Comparison of ENCODE assay signal across 32 cellular contexts in genomic region chr17:28396635-28397239, GRCh38. TPM values are rescaled to one million over a fixed set of nuclear protein-coding genes. Genes with fewer than 3 reads are reported as not detected.
A peak's percentile ranks its signal among the peaks of the same experiment; 100 is the strongest.
DNase-seq lines count a peak whose midpoint lies in the region; ATAC-seq and TF ChIP-seq lines count a peak whose summit lies in the region.
"Had no signal": no experiment of that assay in that cellular context is flagged by ENCODE, and none has a peak within 500 bp of the region (broad histone marks: within the 10 kb centered on the region; RNA-seq: fewer than 3 reads in every experiment).

No MANE protein-coding gene starts in this region.

- H3K27me3 ChIP-seq in endodermal cell (ENCODE audit: control insufficient read depth, insufficient read depth, low read length, poor library complexity, severe bottlenecking): no peaks in the 10 kb centered on the region
- H3K27me3 ChIP-seq: dorsolateral prefrontal cortex, neutrophil, suprapubic skin had no signal

- H3K36me3 ChIP-seq in endodermal cell (ENCODE audit: control insufficient read depth, insufficient read depth, low read length): no peaks in the 10 kb centered on the region
- H3K36me3 ChIP-seq: neutrophil had no signal

- no peak overlapping the region for H3K4me3 ChIP-seq in endodermal cell (ENCODE audit: low read length)
- H3K4me3 ChIP-seq: dorsolateral prefrontal cortex, GM23248, prostate gland, SK-N-MC, suprapubic skin had no signal

- no peak overlapping the region for H3K4me3 Mint-ChIP-seq in endodermal cell
- H3K4me3 Mint-ChIP-seq in stimulated activated effector memory CD8-positive, alpha-beta T cell treated with anti-CD3 and anti-CD28 coated beads, Interleukin-12 subunit alpha, Interleukin-12 subunit beta, amount 100 ng/mL, for 72 hours: no peak overlapping the region
- H3K4me3 Mint-ChIP-seq: activated B cell treated with CpG ODN at 0.5 μM for 24 hours; activated CD4-positive, alpha-beta memory T cell treated with anti-CD3 and anti-CD28 coated beads for 36 hours; immature natural killer cell; memory B cell had no signal

- H3K36me3 Mint-ChIP-seq in endodermal cell (ENCODE audit: low read depth): peaks cover 6% of the 10 kb centered on the region
- H3K36me3 Mint-ChIP-seq in stimulated activated effector memory CD8-positive, alpha-beta T cell treated with anti-CD3 and anti-CD28 coated beads, Interleukin-12 subunit alpha, Interleukin-12 subunit beta, amount 100 ng/mL, for 72 hours: peaks cover 34% of the 10 kb centered on the region

- TF ChIP-seq CTCF in endodermal cell (conservative IDR thresholded peaks at IDR 0.05): no peak

- no peaks in the 10 kb centered on the region for H3K4me1 ChIP-seq in endodermal cell (ENCODE audit: control insufficient read depth, insufficient read depth, low read length)
- H3K4me1 ChIP-seq: prostate gland, suprapubic skin had no signal

- H3K9me3 Mint-ChIP-seq in endodermal cell: no peaks in the 10 kb centered on the region
- no peaks in the 10 kb centered on the region for H3K9me3 Mint-ChIP-seq in stimulated activated effector memory CD8-positive, alpha-beta T cell treated with anti-CD3 and anti-CD28 coated beads, Interleukin-12 subunit alpha, Interleukin-12 subunit beta, amount 100 ng/mL, for 72 hours
- H3K9me3 Mint-ChIP-seq: activated B cell treated with CpG ODN at 0.5 μM for 24 hours; activated CD4-positive, alpha-beta memory T cell treated with anti-CD3 and anti-CD28 coated beads for 36 hours; activated naive CD4-positive, alpha-beta T cell treated with anti-CD3 and anti-CD28 coated beads, Interleukin-2, amount 50 U/mL, for 72 hours; immature natural killer cell; memory B cell had no signal

- ATAC-seq in stimulated activated effector memory CD8-positive, alpha-beta T cell treated with anti-CD3 and anti-CD28 coated beads, Interleukin-12 subunit alpha, Interleukin-12 subunit beta, amount 100 ng/mL, for 72 hours: peak; percentile 43
- no peak for ATAC-seq in GM21360 (IDR thresholded peaks at IDR 0.05; ENCODE audit: unreplicated experiment)
- ATAC-seq: activated naive CD4-positive, alpha-beta T cell treated with anti-CD3 and anti-CD28 coated beads, Interleukin-2, amount 50 U/mL, for 72 hours had no signal

- H3K9ac ChIP-seq in endodermal cell (ENCODE audit: extremely low read depth, low read length, poor library complexity, severe bottlenecking): no peak overlapping the region
- H3K9ac ChIP-seq: GM23248 had no signal

- 72 to 75% methylated on average over 4 to 6 of the region's 6 CpGs for WGBS in endodermal cell (ENCODE audit: insufficient coverage in 1 of 2, insufficient read length in 1 of 2), 2 experiments

- no peaks in the 10 kb centered on the region for H3K27me3 Mint-ChIP-seq in endodermal cell (ENCODE audit: insufficient read depth)
- H3K27me3 Mint-ChIP-seq: activated B cell treated with CpG ODN at 0.5 μM for 24 hours; activated CD4-positive, alpha-beta memory T cell treated with anti-CD3 and anti-CD28 coated beads for 36 hours; memory B cell had no signal

- DNase-seq in M059J (ENCODE audit: low read depth) (peak; percentile 11), UCSD-AML1 (lab: John Stamatoyannopoulos, UW; ENCODE audit: unreplicated experiment) (peak; percentile 64), endodermal cell (peak; percentile 59), NCI-H187 (lab: John Stamatoyannopoulos, UW) (no peak), NCI-H2171 treated with DMSO at 0.1 percent for 48 hours (lab: John Stamatoyannopoulos, UW) (no peak)
- DNase-seq in stimulated activated effector memory CD8-positive, alpha-beta T cell treated with anti-CD3 and anti-CD28 coated beads, Interleukin-12 subunit alpha, Interleukin-12 subunit beta, amount 100 ng/mL, for 72 hours (ENCODE audit: low spot score in 2 of 2): no peak
- DNase-seq: activated B cell treated with CpG ODN at 0.5 μM for 24 hours; activated CD4-positive, alpha-beta memory T cell treated with anti-CD3 and anti-CD28 coated beads for 36 hours; activated T-cell treated with anti-CD3 and anti-CD28 coated beads for 4 hours; Calu3; central memory CD4-positive, alpha-beta T cell; DND-41; GM23248; hypothalamus; immature natural killer cell; NCI-H1105 treated with DMSO at 0.1 percent for 48 hours; NCI-H2081; NCI-H345; stimulated activated naive CD4-positive, alpha-beta T cell had no signal

- H3K27ac ChIP-seq in endodermal cell (ENCODE audit: low read depth, low read length): no peak overlapping the region
- H3K27ac ChIP-seq: C4-2B, dorsolateral prefrontal cortex, GM23248, neutrophil, prostate gland, SK-N-MC, suprapubic skin had no signal

- no peaks in the 10 kb centered on the region for H3K9me3 ChIP-seq in endodermal cell (ENCODE audit: control insufficient read depth, low read length)
- H3K9me3 ChIP-seq: neutrophil, prostate gland, suprapubic skin had no signal

- H3K4me1 Mint-ChIP-seq in endodermal cell: peaks cover 15% of the 10 kb centered on the region
- no peaks in the 10 kb centered on the region for H3K4me1 Mint-ChIP-seq in stimulated activated effector memory CD8-positive, alpha-beta T cell treated with anti-CD3 and anti-CD28 coated beads, Interleukin-12 subunit alpha, Interleukin-12 subunit beta, amount 100 ng/mL, for 72 hours
- H3K4me1 Mint-ChIP-seq: immature natural killer cell, memory B cell had no signal

- no peak overlapping the region for H3K27ac Mint-ChIP-seq in endodermal cell
- no peak overlapping the region for H3K27ac Mint-ChIP-seq in stimulated activated effector memory CD8-positive, alpha-beta T cell treated with anti-CD3 and anti-CD28 coated beads, Interleukin-12 subunit alpha, Interleukin-12 subunit beta, amount 100 ng/mL, for 72 hours
- H3K27ac Mint-ChIP-seq: activated B cell treated with CpG ODN at 0.5 μM for 24 hours; activated CD4-positive, alpha-beta memory T cell treated with anti-CD3 and anti-CD28 coated beads for 36 hours; memory B cell had no signal

RNA-seq across cellular contexts. Expression of gene SLC46A1, which starts 9.3 kb away (rescaled TPM):
- total RNA-seq in M059J (2014; rRNA removed; shearing (Covaris generic)): 6.4 and 6.8 TPM in 2 replicates
- 10 to 100 TPM in 1 of 2 donors, 1 to 10 TPM in 1; 6.9 to 10.9 TPM for total RNA-seq in endodermal cell
- polyA plus RNA-seq in endodermal cell (2013, experiment 1 of 2): 4.0 TPM
- 5.7 TPM for polyA plus RNA-seq in endodermal cell (2013, experiment 2 of 2)

RNA-seq across cellular contexts. Expression of gene SARM1, which starts 25.2 kb away (rescaled TPM):
- total RNA-seq in M059J (2014; rRNA removed; shearing (Covaris generic)): 4.0 and 6.4 TPM in 2 replicates
- 1 to 10 TPM; 1.3 to 2.0 TPM for total RNA-seq in endodermal cell
- 11.5 TPM for polyA plus RNA-seq in endodermal cell (2013, experiment 1 of 2)
- 11.0 TPM for polyA plus RNA-seq in endodermal cell (2013, experiment 2 of 2)

RNA-seq across cellular contexts. Expression of gene VTN, which starts 26.6 kb away (rescaled TPM):
- not detected in 2 replicates for total RNA-seq in M059J (2014; rRNA removed; shearing (Covaris generic))
- 1 to 10 TPM; 2.5 to 6.7 TPM for total RNA-seq in endodermal cell
- polyA plus RNA-seq in endodermal cell (2013, experiment 1 of 2): 5.6 TPM
- polyA plus RNA-seq in endodermal cell (2013, experiment 2 of 2): 4.4 TPM
- total RNA-seq: activated CD4-positive, alpha-beta memory T cell treated with anti-CD3 and anti-CD28 coated beads for 36 hours; Calu3; GM23248 had no signal
- polyA plus RNA-seq: immature natural killer cell had no signal

RNA-seq across cellular contexts. Expression of gene SEBOX, which starts 31.7 kb away (rescaled TPM):
- not detected in 2 replicates for total RNA-seq in M059J (2014; rRNA removed; shearing (Covaris generic))
- not detected for total RNA-seq in endodermal cell
- not detected for polyA plus RNA-seq in endodermal cell (2013, experiment 1 of 2)
- polyA plus RNA-seq in endodermal cell (2013, experiment 2 of 2): not detected
- total RNA-seq: activated B cell treated with CpG ODN at 0.5 μM for 24 hours; activated CD4-positive, alpha-beta memory T cell treated with anti-CD3 and anti-CD28 coated beads for 36 hours; activated naive CD4-positive, alpha-beta T cell treated with anti-CD3 and anti-CD28 coated beads, Interleukin-2, amount 50 U/mL, for 72 hours; Calu3; dorsolateral prefrontal cortex; GM23248; myocyte; prostate gland; sciatic nerve; suprapubic skin; T-helper 1 cell treated with Interleukin-12 subunit alpha and Interleukin-12 subunit beta and Interleukin-4 antibody, amounts not matched to agents 30 ng/mL and 1 ng/mL, for 36 hours; urinary bladder had no signal
- polyA plus RNA-seq: GM23248, immature natural killer cell, urinary bladder had no signal

RNA-seq across cellular contexts. Expression of gene POLDIP2, which starts 39.4 kb away (rescaled TPM):
- 119 and 121 TPM in 2 replicates for total RNA-seq in M059J (2014; rRNA removed; shearing (Covaris generic))
- total RNA-seq in endodermal cell: 10 to 100 TPM; 69.0 to 72.1 TPM
- polyA plus RNA-seq in endodermal cell (2013, experiment 1 of 2): 56.7 TPM
- 51.2 TPM for polyA plus RNA-seq in endodermal cell (2013, experiment 2 of 2)

Comparison
In these comparisons a context has a peak if more than half of its experiments do, and no peak if none do; other contexts are left out.
1. DNase-seq: peak in M059J (single experiment), UCSD-AML1 (single experiment) and endodermal cell (single experiment); none in stimulated activated effector memory CD8-positive, alpha-beta T cell treated with anti-CD3 and anti-CD28 coated beads, Interleukin-12 subunit alpha, Interleukin-12 subunit beta, amount 100 ng/mL, for 72 hours (0 of 2), NCI-H187 (0 of 2) and NCI-H2171 treated with DMSO at 0.1 percent for 48 hours (single experiment).